8 cellular contexts compared by ENCODE assay signal in genomic region chr22:24552503-24553286, GRCh38. TPM values are rescaled to one million over a fixed set of nuclear protein-coding genes. Genes with fewer than 3 reads are reported as not detected.
DNase-seq lines count a peak whose midpoint lies in the region; ATAC-seq, FAIRE-seq and TF ChIP-seq lines count a peak whose summit lies in the region.
"Not testable (repeated sequence)": the region's sequence is repeated elsewhere in the genome, so short reads cannot be mapped to it uniquely, and the experiment has no call there.

No MANE protein-coding gene starts in this region.

- peak overlapping the region; percentile 93 to 99 (median 98) for H3K4me3 Mint-ChIP-seq in T-cell
- peak overlapping the region; percentile 100 for H3K4me3 Mint-ChIP-seq in activated naive CD8-positive, alpha-beta T cell

- not testable (repeated sequence) for H2BK120ac ChIP-seq in mesenchymal stem cell (ENCODE audit: low read depth, low read length)

- not testable (repeated sequence) for H3K9me3 Mint-ChIP-seq in T-cell; activated naive CD8-positive, alpha-beta T cell (ENCODE audit: low read depth)

- peaks cover 18% of the 10 kb centered on the region for H3K36me3 Mint-ChIP-seq in T-cell
- not testable (repeated sequence) for H3K36me3 Mint-ChIP-seq in activated naive CD8-positive, alpha-beta T cell

- not testable (repeated sequence) for H4K91ac ChIP-seq in mesenchymal stem cell (ENCODE audit: low read length)

- H3K27ac Mint-ChIP-seq in T-cell, result peak overlapping the region in 1 of 2 donors; percentile 55
- H3K27ac Mint-ChIP-seq in activated naive CD8-positive, alpha-beta T cell, result peak overlapping the region; percentile 75

- not testable (repeated sequence) for H3K4me2 ChIP-seq in mesenchymal stem cell (ENCODE audit: low read length, poor library complexity, severe bottlenecking)
- H3K4me2 ChIP-seq in skeletal muscle satellite cell (ENCODE audit: low read length), result peak overlapping the region; percentile 99

- not testable (repeated sequence) for TF ChIP-seq CTCF in 22Rv1 (IDR thresholded peaks at IDR 0.05); foreskin fibroblast (IDR thresholded peaks at IDR 0.05; ENCODE audit: low read depth, low read length)

- H2BK5ac ChIP-seq in mesenchymal stem cell (ENCODE audit: low read depth, low read length, poor library complexity, severe bottlenecking), result not testable (repeated sequence)

- not testable (repeated sequence) for TF ChIP-seq POLR2A in GM12891 (IDR thresholded peaks at IDR 0.05; ENCODE audit: low read depth, low read length)

- H3K9ac ChIP-seq in mesenchymal stem cell (ENCODE audit: low read length) (peak overlapping the region; percentile 96), skeletal muscle satellite cell (ENCODE audit: low read depth, low read length) (peak overlapping the region; percentile 98)

- H3K27ac ChIP-seq in 22Rv1, result peak overlapping the region; percentile 94; the same call in 1 of the 2 replicates
- H3K27ac ChIP-seq in mesenchymal stem cell (ENCODE audit: low read length, poor library complexity, severe bottlenecking), result not testable (repeated sequence)

- H3K9me3 ChIP-seq in mesenchymal stem cell (ENCODE audit: control insufficient read depth, low read length); skeletal muscle satellite cell (replicated peaks; ENCODE audit: low read length): not testable (repeated sequence)

- POLR2A ChIA-PET in T-cell (lab: Charles Lee), result interaction anchor here in 1 of 2 donors (0.6 kb wide), 1 partner anchor 114 kb away, joined by 3 read pairs; no protein-coding TSS in a partner anchor

- not testable (repeated sequence) for H3K27me3 Mint-ChIP-seq in T-cell; activated naive CD8-positive, alpha-beta T cell

- not testable (repeated sequence) for H4K8ac ChIP-seq in mesenchymal stem cell (ENCODE audit: low read length)

- CTCF ChIA-PET in T-cell (lab: Charles Lee), result interaction anchor here in 1 of 2 donors (0.7 kb wide), 1 partner anchor 270 kb away, joined by 4 read pairs; no protein-coding TSS in a partner anchor

- not testable (repeated sequence) for H3K23ac ChIP-seq in mesenchymal stem cell (ENCODE audit: low read length in 2 of 2)

- H3K79me1 ChIP-seq in mesenchymal stem cell (replicated peaks; ENCODE audit: low read length, poor library complexity, severe bottlenecking), result peaks cover 36% of the 10 kb centered on the region

- not testable (repeated sequence) for H2BK15ac ChIP-seq in mesenchymal stem cell (ENCODE audit: low read depth, poor library complexity, severe bottlenecking)

- WGBS in mesenchymal stem cell, result 95% methylated on average over 9 of the region's 10 CpGs

- peaks cover 35 to 43% of the 10 kb centered on the region in 2 experiments for H3K36me3 ChIP-seq in mesenchymal stem cell (ENCODE audit: control insufficient read depth in 1 of 2, insufficient read depth in 2 of 2, low read depth in 1 of 2, low read length in 2 of 2)
- peaks cover 12% of the 10 kb centered on the region for H3K36me3 ChIP-seq in skeletal muscle satellite cell (ENCODE audit: insufficient read depth, low read length)

- H3K14ac ChIP-seq in mesenchymal stem cell (ENCODE audit: low read length in 2 of 2), result not testable (repeated sequence)

- peak; percentile 40 for FAIRE-seq in GM12891 (lab: Jason Lieb, UNC)

- H2AFZ ChIP-seq in mesenchymal stem cell (ENCODE audit: low read depth, low read length), result not testable (repeated sequence)

- not testable (repeated sequence) for DNase-seq in GM12891 (ENCODE audit: insufficient read length, low spot score); T-cell; foreskin fibroblast; mesenchymal stem cell
- peak; percentile 86 for DNase-seq in NCI-H1436 (lab: John Stamatoyannopoulos, UW)

- not testable (repeated sequence) for H3K4ac ChIP-seq in mesenchymal stem cell (ENCODE audit: low read depth in 1 of 2, low read length in 2 of 2)

- not testable (repeated sequence) for H2BK12ac ChIP-seq in mesenchymal stem cell (ENCODE audit: low read length in 2 of 2)

- not testable (repeated sequence) for H3K18ac ChIP-seq in mesenchymal stem cell (ENCODE audit: low read depth in 1 of 2, low read length in 2 of 2)

- H3K4me1 Mint-ChIP-seq in T-cell, result peaks cover 46 to 59% (median 53%) of the 10 kb centered on the region in 3 donors
- H3K4me1 Mint-ChIP-seq in activated naive CD8-positive, alpha-beta T cell (ENCODE audit: low read depth), result peaks cover 34% of the 10 kb centered on the region

- ATAC-seq in T-cell (replicated peaks in 1 of 4), result not testable (repeated sequence)

- peak overlapping the region; percentile 78 to 89 for H3K4me3 ChIP-seq in foreskin fibroblast (ENCODE audit: low read depth in 1 of 2, low read length in 2 of 2)
- peak overlapping the region in 1 of 2 experiments; percentile 87 for H3K4me3 ChIP-seq in mesenchymal stem cell (ENCODE audit: insufficient read depth in 1 of 2, low read depth in 1 of 2, low read length in 2 of 2)
- H3K4me3 ChIP-seq in skeletal muscle satellite cell (ENCODE audit: low read length), result not testable (repeated sequence)

- H3K27me3 ChIP-seq in mesenchymal stem cell (ENCODE audit: control insufficient read depth in 1 of 2, insufficient read depth in 1 of 2, low read length in 2 of 2); skeletal muscle satellite cell (ENCODE audit: control insufficient read depth, insufficient read depth, low read length): not testable (repeated sequence)

- not testable (repeated sequence) for H2AK5ac ChIP-seq in mesenchymal stem cell (ENCODE audit: low read length, severe bottlenecking)

- H3K4me1 ChIP-seq in mesenchymal stem cell (ENCODE audit: control insufficient read depth, insufficient read depth, low read depth, low read length) (peaks cover 26% of the 10 kb centered on the region), skeletal muscle satellite cell (ENCODE audit: control insufficient read depth, insufficient read depth, low read length) (peaks cover 33% of the 10 kb centered on the region)

RNA-seq across cellular contexts. Expression of gene GUCD1, which starts 2.2 kb away (rescaled TPM):
- 60.7 TPM for polyA plus RNA-seq in GM12891 (2012; ENCODE audit: low read depth, missing spikeins)
- total RNA-seq in T-cell, result 10 to 100 TPM; 51.2 to 81.8 (median 73.0) TPM
- polyA plus RNA-seq in mesenchymal stem cell (2013, experiment 1 of 2), result 72.5 TPM
- 69.0 TPM for polyA plus RNA-seq in mesenchymal stem cell (2013, experiment 2 of 2)
- 129 and 136 TPM in 2 replicates for total RNA-seq in skeletal muscle satellite cell (2012; rRNA removed)

RNA-seq across cellular contexts. Expression of gene SNRPD3, which starts 3.1 kb away (rescaled TPM):
- 167 TPM for polyA plus RNA-seq in GM12891 (2012; ENCODE audit: low read depth, missing spikeins)
- total RNA-seq in T-cell, result 10 to 100 TPM; 36.5 to 80.2 (median 68.7) TPM
- 65.6 TPM for polyA plus RNA-seq in mesenchymal stem cell (2013, experiment 1 of 2)
- polyA plus RNA-seq in mesenchymal stem cell (2013, experiment 2 of 2), result 63.3 TPM
- total RNA-seq in skeletal muscle satellite cell (2012; rRNA removed), result 117 and 133 TPM in 2 replicates

RNA-seq across cellular contexts. Expression of gene LRRC75B, which starts 40.2 kb away (rescaled TPM):
- 1.5 TPM for polyA plus RNA-seq in GM12891 (2012; ENCODE audit: low read depth, missing spikeins)
- under 1 TPM in 3 of 5 donors, not detected in 2; 0.47 to 0.72 (median 0.54) TPM for total RNA-seq in T-cell
- 6.3 TPM for polyA plus RNA-seq in mesenchymal stem cell (2013, experiment 1 of 2)
- 6.0 TPM for polyA plus RNA-seq in mesenchymal stem cell (2013, experiment 2 of 2)
- 2.6 and 4.1 TPM in 2 replicates for total RNA-seq in skeletal muscle satellite cell (2012; rRNA removed)

RNA-seq across cellular contexts. Expression of gene GGT1, which starts 50.3 kb away (rescaled TPM):
- 36.6 TPM for polyA plus RNA-seq in GM12891 (2012; ENCODE audit: low read depth, missing spikeins)
- 10 to 100 TPM; 11.8 to 30.6 (median 19.8) TPM for total RNA-seq in T-cell
- polyA plus RNA-seq in mesenchymal stem cell (2013, experiment 1 of 2), result 40.8 TPM
- polyA plus RNA-seq in mesenchymal stem cell (2013, experiment 2 of 2), result 40.0 TPM
- total RNA-seq in skeletal muscle satellite cell (2012; rRNA removed), result 1.1 and 3.5 TPM in 2 replicates

RNA-seq across cellular contexts. Expression of gene UPB1, which starts 57.6 kb away (rescaled TPM):
- polyA plus RNA-seq in GM12891 (2012; ENCODE audit: low read depth, missing spikeins), result 7.6 TPM
- 1 to 10 TPM in 4 of 5 donors, under 1 TPM in 1; 0.72 to 4.1 (median 1.8) TPM for total RNA-seq in T-cell
- 0.06 TPM for polyA plus RNA-seq in mesenchymal stem cell (2013, experiment 1 of 2)
- 0.04 TPM for polyA plus RNA-seq in mesenchymal stem cell (2013, experiment 2 of 2)
- under 0.01 TPM in 1 of 2 replicates, not detected in the other for total RNA-seq in skeletal muscle satellite cell (2012; rRNA removed)
